8 cellular contexts compared by ENCODE assay signal in the genomic region with DNA sequence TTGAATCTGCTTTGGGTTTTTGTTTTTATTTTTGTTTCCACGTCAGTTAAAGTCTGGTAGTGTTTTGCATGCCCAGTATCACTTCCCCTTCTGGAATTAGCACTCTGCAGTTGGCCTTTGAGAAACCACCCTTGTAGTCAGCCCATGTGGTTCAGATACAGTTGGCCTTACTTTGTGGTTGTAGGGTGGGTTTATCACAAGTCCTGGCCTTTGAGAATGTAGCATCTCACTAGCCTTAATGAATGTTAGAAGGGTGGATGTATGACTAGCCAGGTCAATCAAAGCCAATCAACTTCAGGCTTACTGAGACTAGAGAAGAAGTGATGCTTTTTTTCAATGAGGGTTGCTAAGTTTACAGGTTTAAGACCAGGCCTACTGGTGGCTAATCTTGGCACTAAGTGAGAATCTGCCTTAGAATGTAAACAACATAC. TPM values are rescaled to one million over a fixed set of nuclear protein-coding genes. Genes with fewer than 3 reads are reported as not detected.
DNase-seq lines count a peak whose midpoint lies in the region; ATAC-seq and TF ChIP-seq lines count a peak whose summit lies in the region.

No MANE protein-coding gene starts in this region.

- H4K5ac ChIP-seq in mesendoderm (ENCODE audit: low read length): no peak overlapping the region

- H3K9me3 ChIP-seq in BLaER1 (peaks cover 4% of the 10 kb centered on the region; the same call in 1 of the 2 replicates), Peyer's patch (no peaks in the 10 kb centered on the region)

- H3K4me3 ChIP-seq in BLaER1 (no peak overlapping the region), Peyer's patch (no peak overlapping the region), mesendoderm (ENCODE audit: low read length) (no peak overlapping the region)

- DNase-seq in Peyer's patch (peak in 2 of 3 donors; percentile 43 to 50), cerebellar nuclear complex (lab: John Stamatoyannopoulos, UW) (no peak), mesendoderm (no peak), NCI-H1436 treated with DMSO at 0.1 percent for 48 hours (lab: John Stamatoyannopoulos, UW) (no peak), LoVo (ENCODE audit: low spot score) (no peak)

- TF ChIP-seq CTCF in Peyer's patch (IDR thresholded peaks at IDR 0.05): no peak

- H2BK120ac ChIP-seq in mesendoderm (ENCODE audit: low read depth, low read length): no peak overlapping the region

- H3K79me1 ChIP-seq in mesendoderm (ENCODE audit: low read length): no peaks in the 10 kb centered on the region

- no peak overlapping the region for H4K8ac ChIP-seq in mesendoderm (ENCODE audit: low read depth, low read length)

- H3K36me3 ChIP-seq in BLaER1: peaks cover 21% of the 10 kb centered on the region; the same call in 1 of the 2 replicates
- no peaks in the 10 kb centered on the region for H3K36me3 ChIP-seq in Peyer's patch
- H3K36me3 ChIP-seq in mesendoderm (ENCODE audit: control insufficient read depth, insufficient read depth, low read length): no peaks in the 10 kb centered on the region

- H3K27me3 ChIP-seq in BLaER1 (no peaks in the 10 kb centered on the region), Peyer's patch (no peaks in the 10 kb centered on the region), mesendoderm (ENCODE audit: insufficient read depth, low read length, poor library complexity) (no peaks in the 10 kb centered on the region)

- no peak overlapping the region for H3K4ac ChIP-seq in mesendoderm (ENCODE audit: low read depth, low read length)

- H3K18ac ChIP-seq in mesendoderm (ENCODE audit: low read length): no peak overlapping the region

- H3K4me2 ChIP-seq in BLaER1 (peak overlapping the region; percentile 71), mesendoderm (ENCODE audit: low read length) (no peak overlapping the region)

- no peak overlapping the region for H2BK5ac ChIP-seq in mesendoderm (ENCODE audit: low read length)

- no peak overlapping the region for H2BK15ac ChIP-seq in mesendoderm (replicated peaks; ENCODE audit: low read depth)

- no CpG with 5 or more reads among the region's 1 CpG for WGBS in mesendoderm (ENCODE audit: extremely low coverage, insufficient coverage, low lambda C conversion rate)

- ATAC-seq in GM19324 (IDR thresholded peaks at IDR 0.05; ENCODE audit: low FRiP score, unreplicated experiment): peak; percentile 98
- ATAC-seq in HG03039 (IDR thresholded peaks at IDR 0.05; ENCODE audit: unreplicated experiment): peak; percentile 97

- H2AK5ac ChIP-seq in mesendoderm (ENCODE audit: low read length): no peak overlapping the region

- H3K23ac ChIP-seq in mesendoderm (ENCODE audit: low read length): no peak overlapping the region

- H3K56ac ChIP-seq in mesendoderm (ENCODE audit: low read length): no peak overlapping the region

- H3K4me1 ChIP-seq in BLaER1 (peaks cover 39% of the 10 kb centered on the region), Peyer's patch (peaks cover 0 to 6% (median 0%) of the 10 kb centered on the region in 4 donors), mesendoderm (ENCODE audit: control insufficient read depth, low read depth, low read length) (no peaks in the 10 kb centered on the region)

- TF ChIP-seq POLR2A in Peyer's patch (IDR thresholded peaks at IDR 0.05): no peak

- H4K20me1 ChIP-seq in BLaER1: no peaks in the 10 kb centered on the region

- H3K79me2 ChIP-seq in mesendoderm (ENCODE audit: control insufficient read depth, insufficient read depth, low read length): no peaks in the 10 kb centered on the region

- H3K9ac ChIP-seq in BLaER1 (peak overlapping the region; percentile 43; the same call in 1 of the 2 replicates), mesendoderm (ENCODE audit: low read length) (no peak overlapping the region)

- H3K27ac ChIP-seq in BLaER1 (peak overlapping the region; percentile 87), Peyer's patch (peak overlapping the region in 2 of 4 donors; percentile 36 to 69), mesendoderm (ENCODE audit: low read depth, low read length) (no peak overlapping the region)

RNA-seq across cellular contexts. Expression of gene ARL14EP, which starts 19.8 kb away (rescaled TPM):
- total RNA-seq in Peyer's patch: 10 to 100 TPM in 3 of 4 donors, 1 to 10 TPM in 1; 6.3 to 21.5 (median 15.1) TPM
- polyA plus RNA-seq in mesendoderm (2013, experiment 1 of 2): 29.4 TPM
- 31.3 TPM for polyA plus RNA-seq in mesendoderm (2013, experiment 2 of 2)

Comparison
In these comparisons a context has a peak if more than half of its experiments do, and no peak if none do; other contexts are left out.
1. DNase-seq: peak in Peyer's patch (2 of 3); none in cerebellar nuclear complex (0 of 2), mesendoderm (single experiment), NCI-H1436 treated with DMSO at 0.1 percent for 48 hours (single experiment) and LoVo (single experiment).